ENCODE assay signal across 22 cellular contexts in the genomic region with DNA sequence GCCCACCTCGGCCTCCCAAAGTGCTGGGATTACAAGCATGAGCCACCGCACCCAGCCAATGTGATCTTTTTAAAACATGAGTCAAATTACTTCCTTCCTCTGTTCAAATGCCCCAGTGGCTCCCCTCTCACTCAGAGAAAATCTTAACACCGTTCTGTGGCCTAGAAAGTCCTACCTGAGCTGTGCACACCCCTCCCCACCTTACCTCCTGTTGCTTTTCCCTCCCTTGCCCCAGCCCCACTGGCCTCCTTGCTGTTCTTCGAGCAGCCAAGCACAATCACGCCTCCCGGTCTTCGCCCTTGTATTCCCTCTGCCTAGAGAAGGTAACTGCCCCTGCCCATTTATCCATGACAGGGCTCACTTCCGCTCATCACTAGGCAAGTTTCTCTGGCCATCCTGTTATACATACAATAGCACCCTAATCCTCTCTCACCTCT.
DNase-seq lines count a peak whose midpoint lies in the region; ATAC-seq and FAIRE-seq lines count a peak whose summit lies in the region.
"Had no signal": no experiment of that assay in that cellular context is flagged by ENCODE, and none has a peak within 500 bp of the region (broad histone marks: within the 10 kb centered on the region; RNA-seq: fewer than 3 reads in every experiment).

No MANE protein-coding gene starts in this region.

- H3K27ac Mint-ChIP-seq in activated CD4-positive, alpha-beta memory T cell treated with anti-CD3 and anti-CD28 coated beads for 36 hours, result peak overlapping the region; percentile 60
- no peak overlapping the region for H3K27ac Mint-ChIP-seq in activated CD4-positive, alpha-beta memory T cell treated with anti-CD3 and anti-CD28 coated beads, Interleukin-2, amount 10 ng/mL, durations not matched to agents 7 days and 5 days
- peak overlapping the region; percentile 68 for H3K27ac Mint-ChIP-seq in activated naive CD8-positive, alpha-beta T cell treated with anti-CD3 and anti-CD28 coated beads for 36 hours
- H3K27ac Mint-ChIP-seq: immature natural killer cell had no signal

- H3K27me3 ChIP-seq in trophoblast cell (ENCODE audit: insufficient read depth, low read length), result no peaks in the 10 kb centered on the region
- H3K27me3 ChIP-seq: colonic mucosa, Peyer's patch, right lobe of liver, transverse colon had no signal

- no peak overlapping the region for H3K4me2 ChIP-seq in trophoblast cell (ENCODE audit: low read length)

- CTCF ChIA-PET in activated CD4-positive, alpha-beta memory T cell treated with anti-CD3 and anti-CD28 coated beads for 36 hours (lab: Charles Lee), result interaction anchor here (0.6 to 0.9 kb wide), 2 partner anchors 8 to 84 kb away, joined by 3 to 4 read pairs; no protein-coding TSS in a partner anchor
- CTCF ChIA-PET in activated CD4-positive, alpha-beta memory T cell treated with anti-CD3 and anti-CD28 coated beads, Interleukin-2, amount 10 ng/mL, durations not matched to agents 7 days and 5 days (lab: Charles Lee), result no interaction called here

- no peak overlapping the region for H3K4ac ChIP-seq in trophoblast cell (ENCODE audit: low read depth, low read length)

- peaks cover 1% of the 10 kb centered on the region for H3K9me3 ChIP-seq in trophoblast cell (ENCODE audit: insufficient read depth, low read depth, low read length)
- H3K9me3 ChIP-seq: colonic mucosa, Peyer's patch, right lobe of liver, transverse colon had no signal

- H3K27me3 Mint-ChIP-seq in activated CD4-positive, alpha-beta memory T cell treated with anti-CD3 and anti-CD28 coated beads for 36 hours, result no peaks in the 10 kb centered on the region
- H3K27me3 Mint-ChIP-seq in activated CD4-positive, alpha-beta memory T cell treated with anti-CD3 and anti-CD28 coated beads, Interleukin-2, amount 10 ng/mL, durations not matched to agents 7 days and 5 days, result peaks cover 3% of the 10 kb centered on the region
- H3K27me3 Mint-ChIP-seq in activated naive CD8-positive, alpha-beta T cell treated with anti-CD3 and anti-CD28 coated beads for 36 hours, result no peaks in the 10 kb centered on the region

- no peaks in the 10 kb centered on the region for H3K79me2 ChIP-seq in trophoblast cell (ENCODE audit: control insufficient read depth, insufficient read depth, low read length, poor library complexity)

- H4K8ac ChIP-seq in trophoblast cell (ENCODE audit: low read depth, low read length), result no peak overlapping the region

- H3K4me3 ChIP-seq in trophoblast cell (ENCODE audit: low read depth, low read length), result no peak overlapping the region
- H3K4me3 ChIP-seq: colonic mucosa, Peyer's patch, right lobe of liver, transverse colon had no signal

- peaks cover 2% of the 10 kb centered on the region for H3K36me3 Mint-ChIP-seq in activated CD4-positive, alpha-beta memory T cell treated with anti-CD3 and anti-CD28 coated beads for 36 hours
- H3K36me3 Mint-ChIP-seq in activated CD4-positive, alpha-beta memory T cell treated with anti-CD3 and anti-CD28 coated beads, Interleukin-2, amount 10 ng/mL, durations not matched to agents 7 days and 5 days (ENCODE audit: low read depth), result peaks cover 4% of the 10 kb centered on the region
- H3K36me3 Mint-ChIP-seq in activated naive CD8-positive, alpha-beta T cell treated with anti-CD3 and anti-CD28 coated beads for 36 hours, result peaks cover 12% of the 10 kb centered on the region

- peak overlapping the region; percentile 61 for H2BK12ac ChIP-seq in trophoblast cell (ENCODE audit: low read length)

- peaks cover 37% of the 10 kb centered on the region for H3K4me1 Mint-ChIP-seq in activated CD4-positive, alpha-beta memory T cell treated with anti-CD3 and anti-CD28 coated beads for 36 hours (ENCODE audit: low read depth)
- H3K4me1 Mint-ChIP-seq in activated CD4-positive, alpha-beta memory T cell treated with anti-CD3 and anti-CD28 coated beads, Interleukin-2, amount 10 ng/mL, durations not matched to agents 7 days and 5 days, result peaks cover 27% of the 10 kb centered on the region
- H3K4me1 Mint-ChIP-seq in activated naive CD8-positive, alpha-beta T cell treated with anti-CD3 and anti-CD28 coated beads for 36 hours, result peaks cover 42% of the 10 kb centered on the region
- H3K4me1 Mint-ChIP-seq: immature natural killer cell had no signal

- no peak for ATAC-seq in GM21737 (IDR thresholded peaks at IDR 0.05; ENCODE audit: unreplicated experiment)
- ATAC-seq: HepG2, right lobe of liver, SK-N-SH treated with all-trans-retinoic acid at 6 μM for 48 hours had no signal

- DNase-seq in activated CD4-positive, alpha-beta memory T cell treated with anti-CD3 and anti-CD28 coated beads for 36 hours, result no peak
- DNase-seq in activated CD4-positive, alpha-beta memory T cell treated with anti-CD3 and anti-CD28 coated beads, Interleukin-2, amount 10 ng/mL, durations not matched to agents 7 days and 5 days, result no peak
- no peak for DNase-seq in GM19239 (ENCODE audit: insufficient read length, low spot score)
- no peak for DNase-seq in activated naive CD8-positive, alpha-beta T cell treated with anti-CD3 and anti-CD28 coated beads for 36 hours
- DNase-seq in trophoblast cell, result no peak
- no peak for DNase-seq in central memory CD4-positive, alpha-beta T cell
- DNase-seq in 8988T, result no peak
- DNase-seq: aorta, Calu3, colonic mucosa, GF-D8, immature natural killer cell, mesenchymal stem cell, NCI-H69, nucleus accumbens, right lobe of liver, transverse colon had no signal

- H3K27ac ChIP-seq in trophoblast cell (ENCODE audit: low read depth, low read length), result no peak overlapping the region
- H3K27ac ChIP-seq: colonic mucosa, epithelial cell of prostate, right lobe of liver, transverse colon had no signal

- no CpG with 5 or more reads among the region's 8 CpGs for WGBS in trophoblast cell (ENCODE audit: extremely low coverage, insufficient coverage, insufficient read length)

- H2BK5ac ChIP-seq in trophoblast cell (ENCODE audit: low read depth, low read length, poor library complexity), result no peak overlapping the region

- intact Hi-C loops in activated CD4-positive, alpha-beta memory T cell treated with anti-CD3 and anti-CD28 coated beads for 36 hours (cut with micrococcal nuclease), result loop anchor here (10.0 kb wide), 1 partner anchor 284 kb away; a partner anchor contains a TSS

- no peak overlapping the region for H2AFZ ChIP-seq in trophoblast cell (ENCODE audit: insufficient read depth, low read length, poor library complexity)

- H3K4me1 ChIP-seq in trophoblast cell (ENCODE audit: control insufficient read depth in 1 of 2, insufficient read depth in 2 of 2, low read length in 2 of 2), result peaks cover 3% of the 10 kb centered on the region in 2 experiments
- H3K4me1 ChIP-seq: colonic mucosa, right lobe of liver, transverse colon had no signal

- H3K4me3 Mint-ChIP-seq in activated CD4-positive, alpha-beta memory T cell treated with anti-CD3 and anti-CD28 coated beads for 36 hours, result peak overlapping the region; percentile 39
- H3K4me3 Mint-ChIP-seq in activated CD4-positive, alpha-beta memory T cell treated with anti-CD3 and anti-CD28 coated beads, Interleukin-2, amount 10 ng/mL, durations not matched to agents 7 days and 5 days, result no peak overlapping the region
- H3K4me3 Mint-ChIP-seq in activated naive CD8-positive, alpha-beta T cell treated with anti-CD3 and anti-CD28 coated beads for 36 hours, result peak overlapping the region; percentile 20
- H3K4me3 Mint-ChIP-seq: immature natural killer cell had no signal

- no peak overlapping the region for H3K14ac ChIP-seq in trophoblast cell (ENCODE audit: low read length)

- H2BK120ac ChIP-seq in trophoblast cell (ENCODE audit: insufficient read depth, low read length, poor library complexity), result no peak overlapping the region

- no peaks in the 10 kb centered on the region for H3K36me3 ChIP-seq in trophoblast cell (ENCODE audit: control insufficient read depth in 1 of 2, insufficient read depth in 2 of 2, low read length in 2 of 2)
- H3K36me3 ChIP-seq: colonic mucosa, Peyer's patch, right lobe of liver, transverse colon had no signal

- H3K79me1 ChIP-seq in trophoblast cell (ENCODE audit: low read length), result no peaks in the 10 kb centered on the region

- no peak overlapping the region for H4K12ac ChIP-seq in trophoblast cell (ENCODE audit: low read depth, low read length)

- no peak overlapping the region for H3K18ac ChIP-seq in trophoblast cell (ENCODE audit: low read length)

- H3K23ac ChIP-seq in trophoblast cell (ENCODE audit: low read length), result no peak overlapping the region

- H3K9me3 Mint-ChIP-seq in activated CD4-positive, alpha-beta memory T cell treated with anti-CD3 and anti-CD28 coated beads for 36 hours, result peaks cover 3% of the 10 kb centered on the region
- peaks cover 2% of the 10 kb centered on the region for H3K9me3 Mint-ChIP-seq in activated CD4-positive, alpha-beta memory T cell treated with anti-CD3 and anti-CD28 coated beads, Interleukin-2, amount 10 ng/mL, durations not matched to agents 7 days and 5 days
- peaks cover 11% of the 10 kb centered on the region for H3K9me3 Mint-ChIP-seq in activated naive CD8-positive, alpha-beta T cell treated with anti-CD3 and anti-CD28 coated beads for 36 hours

- FAIRE-seq in GM19239 (lab: Jason Lieb, UNC), result peak; percentile 37
- FAIRE-seq: HepG2 had no signal

- no peak overlapping the region for H4K91ac ChIP-seq in trophoblast cell (ENCODE audit: low read depth, low read length)

- POLR2A ChIA-PET in activated CD4-positive, alpha-beta memory T cell treated with anti-CD3 and anti-CD28 coated beads for 36 hours (lab: Charles Lee), result no interaction called here
- POLR2A ChIA-PET in activated CD4-positive, alpha-beta memory T cell treated with anti-CD3 and anti-CD28 coated beads, Interleukin-2, amount 10 ng/mL, durations not matched to agents 7 days and 5 days (lab: Charles Lee), result interaction anchor here (1.1 to 3.8 kb wide), 2 partner anchors 16 to 70 kb away, joined by 4 to 16 read pairs; a partner anchor contains a TSS

- no peak overlapping the region for H2AK5ac ChIP-seq in trophoblast cell (ENCODE audit: low read length)

- no peak overlapping the region for H3K9ac ChIP-seq in trophoblast cell (ENCODE audit: low read length)
